10 cellular contexts compared by ENCODE assay signal in the genomic region with DNA sequence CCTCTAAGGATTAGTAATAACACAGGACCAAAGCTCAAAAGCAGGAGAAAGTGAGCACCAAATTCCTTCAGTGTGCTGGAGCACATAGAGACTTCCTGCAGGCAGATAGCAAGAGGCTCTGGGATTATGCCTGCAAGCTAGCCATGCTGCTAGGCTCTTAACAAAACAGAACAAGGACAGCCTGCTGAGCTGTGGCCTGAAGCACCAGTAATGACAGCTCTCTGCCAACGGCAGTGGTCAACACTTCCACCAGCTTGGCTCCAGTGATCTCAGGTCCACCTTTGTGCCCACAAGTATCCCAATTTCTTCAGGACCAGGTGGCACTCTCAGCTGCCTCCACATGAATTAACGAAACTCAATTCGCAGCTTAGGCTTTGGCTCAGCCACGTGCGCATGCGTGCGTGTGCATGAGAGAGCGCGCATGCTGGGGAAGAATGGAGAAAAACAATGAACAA.
DNase-seq lines count a peak whose midpoint lies in the region; ATAC-seq, FAIRE-seq and TF ChIP-seq lines count a peak whose summit lies in the region.
"Had no signal": no experiment of that assay in that cellular context is flagged by ENCODE, and none has a peak within 500 bp of the region (broad histone marks: within the 10 kb centered on the region; RNA-seq: fewer than 3 reads in every experiment).

No MANE protein-coding gene starts in this region.

- H3K27ac ChIP-seq in mammary epithelial cell (ENCODE audit: insufficient read depth, low read depth, low read length) (peak overlapping the region; percentile 9), stomach (peak overlapping the region in 3 of 5 donors; percentile 8 to 60 (median 21))

- CTCF ChIA-PET in mammary epithelial cell (lab: Charles Lee; ENCODE audit: low non-redundant PET): no interaction called here

- TF ChIP-seq POLR2A in stomach (IDR thresholded peaks at IDR 0.05) (no peak), H54 (IDR thresholded peaks at IDR 0.05; ENCODE audit: low read depth, low read length) (no peak)

- no peaks in the 10 kb centered on the region for H3K27me3 ChIP-seq in mammary epithelial cell (ENCODE audit: insufficient read depth, low read length)
- no peaks in the 10 kb centered on the region for H3K27me3 ChIP-seq in stomach

- ATAC-seq in left lobe of liver: peak; percentile 46

- no peak overlapping the region for H2AFZ ChIP-seq in mammary epithelial cell (ENCODE audit: low read depth, low read length)

- no peak for FAIRE-seq in H54 (lab: Jason Lieb, UNC)

- intact Hi-C loops in mammary epithelial cell (cut with micrococcal nuclease): no loop called here
- intact Hi-C loops in stomach (cut with DNase I; ENCODE audit: low total_unique reads): no loop called here

- dilution Hi-C loops in mammary epithelial cell (cut with HindIII; ENCODE audit: low sequenced_read_pairs): no loop called here

- H4K20me1 ChIP-seq in mammary epithelial cell (ENCODE audit: insufficient read depth, low read length): no peaks in the 10 kb centered on the region

- BruUV-seq in mammary epithelial cell (replicated peaks; lab: Mats Ljungman, UMichigan): no TSS peak

- H3K9me3 ChIP-seq in mammary epithelial cell (replicated peaks; ENCODE audit: insufficient read depth, low read length): no peaks in the 10 kb centered on the region
- no peaks in the 10 kb centered on the region for H3K9me3 ChIP-seq in stomach

- TF ChIP-seq CTCF in mammary epithelial cell (conservative IDR thresholded peaks at IDR 0.05 in 1 of 2, IDR thresholded peaks at IDR 0.05 in 1 of 2; ENCODE audit: extremely low read depth in 1 of 2, insufficient read depth in 1 of 2, low read depth in 1 of 2, low read length in 2 of 2): no peak
- TF ChIP-seq CTCF in stomach (IDR thresholded peaks at IDR 0.05): no peak

- TF ChIP-seq EP300 in stomach (IDR thresholded peaks at IDR 0.05): no peak

- H3K36me3 ChIP-seq in mammary epithelial cell (ENCODE audit: insufficient read depth, low read length) (no peaks in the 10 kb centered on the region), stomach (peaks cover 0 to 31% (median 23%) of the 10 kb centered on the region in 4 donors)

- in situ Hi-C loops in mammary epithelial cell (cut with MboI; ENCODE audit: low sequenced_read_pairs in 2 of 2): no loop called here

- H3K4me3 ChIP-seq in mammary epithelial cell (replicated peaks in 1 of 3; ENCODE audit: insufficient read depth in 1 of 3, low read depth in 2 of 3, low read length in 3 of 3) (no peak overlapping the region), stomach (no peak overlapping the region)

- H3K4me1 ChIP-seq in mammary epithelial cell (ENCODE audit: insufficient read depth, low read length) (peaks cover 16% of the 10 kb centered on the region), stomach (peaks cover 63 to 97% (median 84%) of the 10 kb centered on the region in 4 donors)

- H3K9ac ChIP-seq in mammary epithelial cell (ENCODE audit: insufficient read depth, low read length): no peak overlapping the region

- H3K4me2 ChIP-seq in mammary epithelial cell (ENCODE audit: insufficient read depth, low read depth, low read length): peak overlapping the region; percentile 46

- H3K79me2 ChIP-seq in mammary epithelial cell (ENCODE audit: insufficient read depth, low read length): peaks cover 49% of the 10 kb centered on the region

- peak; percentile 38 for DNase-seq in NCI-H510A treated with DMSO at 0.1 percent for 48 hours (lab: John Stamatoyannopoulos, UW)
- no peak for DNase-seq in NCI-H510A (lab: John Stamatoyannopoulos, UW)
- DNase-seq in mammary epithelial cell: no peak
- DNase-seq in left lobe of liver (ENCODE audit: low spot score): no peak
- no peak for DNase-seq in stomach
- no peak for DNase-seq in H54 (ENCODE audit: insufficient read length, low spot score)
- no peak for DNase-seq in D341Med (ENCODE audit: low spot score)
- DNase-seq in activated effector memory CD4-positive, alpha-beta T cell treated with Interleukin-2 at 50 U/mL for 16 hours: no peak
- DNase-seq: immature natural killer cell, NCI-H2029 had no signal

- 82% methylated on average over 9 of the region's 9 CpGs for WGBS in mammary epithelial cell (ENCODE audit: low coverage, missing lambda C conversion rate)
- 77 to 92% (median 89%) methylated on average over 9 of the region's 9 CpGs for WGBS in stomach, 5 donors
